In genomic region chr12:93235881-93236280, GRCh38 we compare ENCODE assay signal across 8 cellular contexts.
"Had no signal": no experiment of that assay in that cellular context is flagged by ENCODE, and none has a peak within 500 bp of the region (broad histone marks: within the 10 kb centered on the region; RNA-seq: fewer than 3 reads in every experiment).

No MANE protein-coding gene starts in this region.

- H3K27ac ChIP-seq: HL-60, KMS-11 had no signal

- H3K4me3 Mint-ChIP-seq: GM23338, H9, HFFc6 had no signal

- H3K4me3 ChIP-seq: GM23338, K562 had no signal

- DNase-seq: H9, HCEC 1CT, HFFc6, IMR-90 had no signal

- H3K9ac ChIP-seq: KMS-11 had no signal

- H3K27ac Mint-ChIP-seq: GM23338, H9, HFFc6 had no signal

- H3K4me1 Mint-ChIP-seq: GM23338, H9 had no signal

- ATAC-seq: GM23338 had no signal
